9 cellular contexts compared by ENCODE assay signal in genomic region chr12:16350682-16351081, GRCh38. TPM values are rescaled to one million over a fixed set of nuclear protein-coding genes. Genes with fewer than 3 reads are reported as not detected.
A peak's percentile ranks its signal among the peaks of the same experiment; 100 is the strongest.
DNase-seq lines count a peak whose midpoint lies in the region; ATAC-seq, FAIRE-seq and TF ChIP-seq lines count a peak whose summit lies in the region.
"Had no signal": no experiment of that assay in that cellular context is flagged by ENCODE, and none has a peak within 500 bp of the region (broad histone marks: within the 10 kb centered on the region; RNA-seq: fewer than 3 reads in every experiment).

No MANE protein-coding gene starts in this region.

- FAIRE-seq in frontal cortex (lab: Jason Lieb, UNC): no peak

- POLR2A ChIA-PET in BJ (lab: Charles Lee): no interaction called here

- H3K4me1 Mint-ChIP-seq in neural crest cell: peaks cover 65% of the 10 kb centered on the region

- peak overlapping the region in 1 of 2 donors; percentile 70 for H3K27ac ChIP-seq in coronary artery
- H3K27ac ChIP-seq: SK-N-MC had no signal

- H3K9me3 Mint-ChIP-seq in neural crest cell: no peaks in the 10 kb centered on the region

- peaks cover 2% of the 10 kb centered on the region; the same call in 1 of the 2 replicates for H3K36me3 ChIP-seq in BJ (ENCODE audit: control insufficient read depth, insufficient read depth, low read length)

- no peak overlapping the region for H3K4me3 ChIP-seq in BJ (ENCODE audit: low read depth, low read length)
- peak overlapping the region; percentile 21 for H3K4me3 ChIP-seq in coronary artery
- H3K4me3 ChIP-seq: SK-N-MC had no signal

- TF ChIP-seq CTCF in BJ (IDR thresholded peaks at IDR 0.05; ENCODE audit: insufficient read depth, low read depth, low read length) (no peak), coronary artery (IDR thresholded peaks at IDR 0.05) (no peak), neural crest cell (conservative IDR thresholded peaks at IDR 0.05) (no peak)

- H3K27me3 Mint-ChIP-seq in neural crest cell (ENCODE audit: low read depth): no peaks in the 10 kb centered on the region

- DNase-seq in BJ (ENCODE audit: low read depth): peak; percentile 70
- DNase-seq in LoVo (ENCODE audit: low spot score): peak; percentile 87
- no peak for DNase-seq in coronary artery (ENCODE audit: low spot score)
- no peak for DNase-seq in neural crest cell (ENCODE audit: low read depth, low spot score)
- no peak for DNase-seq in frontal cortex (ENCODE audit: low spot score in 2 of 2)

- peak overlapping the region; percentile 40 for H3K27ac Mint-ChIP-seq in neural crest cell (ENCODE audit: unreplicated experiment)

- ATAC-seq in HG03354 (IDR thresholded peaks at IDR 0.05; ENCODE audit: poor library complexity, severe bottlenecking, unreplicated experiment) (no peak), HG02798 (IDR thresholded peaks at IDR 0.05; ENCODE audit: poor library complexity, unreplicated experiment) (no peak), GM19023 (IDR thresholded peaks at IDR 0.05; ENCODE audit: unreplicated experiment) (no peak)

- CTCF ChIA-PET in BJ (lab: Yijun Ruan, JAX): interaction anchor here (1.2 kb wide), 1 partner anchor 10 kb away, joined by 3 read pairs; no protein-coding TSS in a partner anchor

- H3K36me3 Mint-ChIP-seq in neural crest cell (ENCODE audit: low read depth): peaks cover 18% of the 10 kb centered on the region

- H3K27me3 ChIP-seq in BJ (ENCODE audit: control insufficient read depth, insufficient read depth, low read length): no peaks in the 10 kb centered on the region

- H3K4me3 Mint-ChIP-seq in neural crest cell: peak overlapping the region; percentile 96

RNA-seq across cellular contexts. Expression of gene MGST1, which starts 3.2 kb away (rescaled TPM):
- 333 and 645 TPM in 2 replicates for polyA plus RNA-seq in BJ (2011; rRNA removed)
- 118 and 173 TPM in 2 replicates for polyA minus RNA-seq in BJ (2011; rRNA and poly(A)+ RNA removed)
- total RNA-seq in neural crest cell (303 and 325 TPM in 2 replicates), frontal cortex (3.7 TPM)

Comparison
In these comparisons a context has a peak if more than half of its experiments do, and no peak if none do; other contexts are left out.
1. DNase-seq: peak in BJ (single experiment) and LoVo (single experiment); none in coronary artery (single experiment), neural crest cell (single experiment) and frontal cortex (0 of 2).
2. RNA of gene MGST1, which starts 3.2 kb away (total RNA-seq): 303 to 325 TPM in neural crest cell; 3.7 TPM in frontal cortex (single experiment); every median in the first group is over 10 times any median in the second.